In genomic region chr13:41649659-41650058, GRCh38 we compare ENCODE assay signal across 9 cellular contexts.
DNase-seq lines count a peak whose midpoint lies in the region; ATAC-seq lines count a peak whose summit lies in the region.
"Had no signal": no experiment of that assay in that cellular context is flagged by ENCODE, and none has a peak within 500 bp of the region (broad histone marks: within the 10 kb centered on the region; RNA-seq: fewer than 3 reads in every experiment).

No MANE protein-coding gene starts in this region.

- no peak for ATAC-seq in HG02610 (IDR thresholded peaks at IDR 0.05; ENCODE audit: unreplicated experiment)
- ATAC-seq: mucosa of descending colon had no signal

- DNase-seq in Daoy (ENCODE audit: low read depth) (peak; percentile 15), Kasumi-1 (lab: John Stamatoyannopoulos, UW) (peak; percentile 17 to 41), dermis blood vessel endothelial cell (peak; percentile 70), lung microvascular endothelial cell (ENCODE audit: low read depth in 2 of 2) (peak; percentile 40 to 58), NCI-H1694 treated with DMSO at 0.1 percent for 48 hours (lab: John Stamatoyannopoulos, UW) (no peak), amniotic stem cell (lab: John Stamatoyannopoulos, UW) (no peak)
- no peak for DNase-seq in central memory CD4-positive, alpha-beta T cell
- DNase-seq: mucosa of descending colon had no signal

Comparison
In these comparisons a context has a peak if more than half of its experiments do, and no peak if none do; other contexts are left out.
1. DNase-seq: peak in Daoy (single experiment), Kasumi-1 (2 of 2), dermis blood vessel endothelial cell (single experiment) and lung microvascular endothelial cell (2 of 2); none in NCI-H1694 treated with DMSO at 0.1 percent for 48 hours (single experiment), amniotic stem cell (single experiment) and central memory CD4-positive, alpha-beta T cell (single experiment).